In genomic region chr7:124597509-124597908, GRCh38 we compare ENCODE assay signal across 23 cellular contexts.
DNase-seq lines count a peak whose midpoint lies in the region; ATAC-seq and TF ChIP-seq lines count a peak whose summit lies in the region.
"Had no signal": no experiment of that assay in that cellular context is flagged by ENCODE, and none has a peak within 500 bp of the region (broad histone marks: within the 10 kb centered on the region; RNA-seq: fewer than 3 reads in every experiment).

No MANE protein-coding gene starts in this region.

- H3K27ac ChIP-seq in ascending aorta = no peak overlapping the region
- H3K27ac ChIP-seq: BLaER1 treated with 17β-estradiol and CSF1 and Interleukin-3, amounts not matched to agents 10 nM and 100 nM; SJCRH30 had no signal

- DNase-seq in ascending aorta (ENCODE audit: low spot score in 2 of 2) (no peak), retina (no peak), GM10248 (ENCODE audit: extremely low spot score) (no peak)
- DNase-seq: 8988T; Calu3; CD4-positive, alpha-beta memory T cell; DMS153; H7; KG1; NCI-H1092; NCI-H1436; NCI-H187 treated with DMSO at 0.1 percent for 48 hours; NCI-H226; NCI-H510A treated with DMSO at 0.1 percent for 48 hours; NCI-H748 treated with DMSO at 0.1 percent for 48 hours; SJCRH30; T-cell had no signal

- POLR2A ChIA-PET in GM10248 (lab: Yijun Ruan, JAX) = no interaction called here

- no peaks in the 10 kb centered on the region for H3K27me3 ChIP-seq in ascending aorta
- H3K27me3 ChIP-seq: BLaER1 treated with 17β-estradiol and CSF1 and Interleukin-3, amounts not matched to agents 10 nM and 100 nM; SJCRH30 had no signal

- TF ChIP-seq CTCF in ascending aorta (IDR thresholded peaks at IDR 0.05) (no peak), GM10248 (IDR thresholded peaks at IDR 0.05; ENCODE audit: control extremely low read depth, extremely low read depth, low read depth, missing control alignments) (no peak)

- ATAC-seq in GM18511 (IDR thresholded peaks at IDR 0.05; ENCODE audit: unreplicated experiment) = peak; percentile 66
- ATAC-seq in GM19463 (IDR thresholded peaks at IDR 0.05; ENCODE audit: unreplicated experiment) = peak; percentile 67
- peak; percentile 77 for ATAC-seq in HG02678 (IDR thresholded peaks at IDR 0.05; ENCODE audit: unreplicated experiment)
- peak; percentile 78 for ATAC-seq in HG03457 (IDR thresholded peaks at IDR 0.05; ENCODE audit: unreplicated experiment)
- ATAC-seq in GM18519 (IDR thresholded peaks at IDR 0.05; ENCODE audit: low FRiP score, unreplicated experiment) = no peak
- ATAC-seq: T-cell had no signal

- no peaks in the 10 kb centered on the region for H3K4me1 ChIP-seq in ascending aorta
- H3K4me1 ChIP-seq: BLaER1 treated with 17β-estradiol and CSF1 and Interleukin-3, amounts not matched to agents 10 nM and 100 nM; SJCRH30 had no signal

- H3K4me3 ChIP-seq in ascending aorta = no peak overlapping the region
- H3K4me3 ChIP-seq: BLaER1 treated with 17β-estradiol and CSF1 and Interleukin-3, amounts not matched to agents 10 nM and 100 nM; SJCRH30 had no signal

- H3K36me3 ChIP-seq in ascending aorta = no peaks in the 10 kb centered on the region
- H3K36me3 ChIP-seq: BLaER1 treated with 17β-estradiol and CSF1 and Interleukin-3, amounts not matched to agents 10 nM and 100 nM; SJCRH30 had no signal

- intact Hi-C loops in ascending aorta (cut with DNase I) = no loop called here

- CTCF ChIA-PET in GM10248 (lab: Yijun Ruan, JAX) = no interaction called here

- H3K9me3 ChIP-seq in ascending aorta = no peaks in the 10 kb centered on the region
- H3K9me3 ChIP-seq: BLaER1 treated with 17β-estradiol and CSF1 and Interleukin-3, amounts not matched to agents 10 nM and 100 nM; SJCRH30 had no signal
